ENCODE assay signal across 32 cellular contexts in genomic region chr2:168853471-168853870, GRCh38. TPM values are rescaled to one million over a fixed set of nuclear protein-coding genes. Genes with fewer than 3 reads are reported as not detected.
"Had no signal": no experiment of that assay in that cellular context is flagged by ENCODE, and none has a peak within 500 bp of the region (broad histone marks: within the 10 kb centered on the region; RNA-seq: fewer than 3 reads in every experiment).

No MANE protein-coding gene starts in this region.

- H3K27ac ChIP-seq: left lung, lower lobe of right lung, ovary, right atrium auricular region, right lobe of liver, skin epidermis, stomach, tibial nerve, upper lobe of left lung, vagina had no signal

- DNase-seq: hippocampal formation; kidney glomerular epithelial cell; left colon; left lung; lower lobe of right lung; mesendoderm; naive thymus-derived CD4-positive, alpha-beta T cell; ovary; right lobe of liver; stimulated activated CD4-positive, alpha-beta T cell treated with anti-CD3 and anti-CD28 coated beads, Interleukin-12 subunit alpha, Interleukin-12 subunit beta, amount 100 ng/mL, for 4 hours; stimulated activated CD4-positive, alpha-beta T cell treated with anti-CD3 and anti-CD28 coated beads, Interleukin-15, amount 100 ng/mL, for 24 hours; stimulated activated CD4-positive, alpha-beta T cell treated with anti-CD3 and anti-CD28 coated beads, Interleukin-2, amount 100 ng/mL, for 24 hours; stimulated activated CD4-positive, alpha-beta T cell treated with anti-CD3 and anti-CD28 coated beads, Interleukin-4, amount 100 ng/mL, for 1 hour; stimulated activated naive B cell treated with anti-CD40 and anti-IgM and Interleukin-4, amounts not matched to agents 10 μg/mL and 1 μg/mL and 100 μg/mL, for 72 hours; stimulated activated naive CD8-positive, alpha-beta T cell treated with anti-CD3 and anti-CD28 coated beads, Interleukin-15, Interleukin-2, amounts not matched to agents 100 U/mL and 50 U/mL, for 24 hours; stomach; upper lobe of left lung had no signal

- H3K27ac Mint-ChIP-seq: mesothelial cell of epicardium; naive thymus-derived CD4-positive, alpha-beta T cell; natural killer cell treated with Interleukin-12 subunit alpha and Interleukin-12 subunit beta and Interleukin-15 and Interleukin-18, amount 100 ng/mL, for 72 hours; progenitor cell of endocrine pancreas; stimulated activated naive B cell treated with anti-CD40 and anti-IgM and Interleukin-4, amounts not matched to agents 10 μg/mL and 1 μg/mL and 100 μg/mL, for 72 hours had no signal

- H3K4me3 ChIP-seq: left lung, lower lobe of right lung, ovary, right atrium auricular region, right lobe of liver, skin epidermis, stomach, tibial nerve, upper lobe of left lung, vagina had no signal

- H3K4me3 Mint-ChIP-seq: mesothelial cell of epicardium; naive thymus-derived CD4-positive, alpha-beta T cell; natural killer cell treated with Interleukin-12 subunit alpha and Interleukin-12 subunit beta and Interleukin-15 and Interleukin-18, amount 100 ng/mL, for 72 hours; stimulated activated naive B cell treated with anti-CD40 and anti-IgM and Interleukin-4, amounts not matched to agents 10 μg/mL and 1 μg/mL and 100 μg/mL, for 72 hours had no signal

- H3K4me1 ChIP-seq: lower lobe of right lung, right atrium auricular region, tibial nerve, vagina had no signal

- H3K9me3 Mint-ChIP-seq: natural killer cell treated with Interleukin-12 subunit alpha and Interleukin-12 subunit beta and Interleukin-15 and Interleukin-18, amount 100 ng/mL, for 72 hours; stimulated activated naive B cell treated with anti-CD40 and anti-IgM and Interleukin-4, amounts not matched to agents 10 μg/mL and 1 μg/mL and 100 μg/mL, for 72 hours had no signal

- ATAC-seq: left colon; left lung; lower lobe of right lung; naive thymus-derived CD4-positive, alpha-beta T cell; natural killer cell treated with Interleukin-12 subunit alpha and Interleukin-12 subunit beta and Interleukin-15 and Interleukin-18, amount 100 ng/mL, for 72 hours; right lobe of liver; stimulated activated naive B cell treated with anti-CD40 and anti-IgM and Interleukin-4, amounts not matched to agents 10 μg/mL and 1 μg/mL and 100 μg/mL, for 72 hours; stimulated activated naive CD8-positive, alpha-beta T cell treated with anti-CD3 and anti-CD28 coated beads, Interleukin-15, Interleukin-2, amounts not matched to agents 100 U/mL and 50 U/mL, for 24 hours had no signal

- FAIRE-seq: keratinocyte had no signal

- H3K36me3 ChIP-seq: ovary, right atrium auricular region, right lobe of liver, tibial nerve, vagina had no signal

- H3K27me3 Mint-ChIP-seq: naive thymus-derived CD4-positive, alpha-beta T cell; natural killer cell treated with Interleukin-12 subunit alpha and Interleukin-12 subunit beta and Interleukin-15 and Interleukin-18, amount 100 ng/mL, for 72 hours; progenitor cell of endocrine pancreas; stimulated activated naive B cell treated with anti-CD40 and anti-IgM and Interleukin-4, amounts not matched to agents 10 μg/mL and 1 μg/mL and 100 μg/mL, for 72 hours had no signal

- H3K9me3 ChIP-seq: left lung, lower lobe of right lung, ovary, right atrium auricular region, right lobe of liver, stomach, tibial nerve, upper lobe of left lung, vagina had no signal

- H3K4me1 Mint-ChIP-seq: stimulated activated naive B cell treated with anti-CD40 and anti-IgM and Interleukin-4, amounts not matched to agents 10 μg/mL and 1 μg/mL and 100 μg/mL, for 72 hours had no signal

- H3K27me3 ChIP-seq: left lung, ovary, right atrium auricular region, right lobe of liver, stomach, tibial nerve, upper lobe of left lung, vagina had no signal

RNA-seq across cellular contexts. Expression of gene SPC25, which starts 36.8 kb away (rescaled TPM):
- total RNA-seq: tibial nerve, vagina had no signal
- polyA plus RNA-seq: naive thymus-derived CD4-positive, alpha-beta T cell had no signal

RNA-seq across cellular contexts. Expression of gene G6PC2, which starts 47.6 kb away (rescaled TPM):
- total RNA-seq: left lung; liver; lower lobe of right lung; mesothelial cell of epicardium; mononuclear cell; naive thymus-derived CD4-positive, alpha-beta T cell; natural killer cell treated with Interleukin-12 subunit alpha and Interleukin-12 subunit beta and Interleukin-15 and Interleukin-18, amount 100 ng/mL, for 72 hours; omental fat pad; progenitor cell of endocrine pancreas; pulmonary artery endothelial cell; renal cortical epithelial cell; right atrium auricular region; right lobe of liver; tibial nerve; upper lobe of left lung; urinary bladder; vagina had no signal
- polyA plus RNA-seq: keratinocyte; liver; naive thymus-derived CD4-positive, alpha-beta T cell; neural cell; ovary; stomach; urinary bladder had no signal

RNA-seq across cellular contexts. Expression of gene NOSTRIN, which starts 51.0 kb away (rescaled TPM):
- total RNA-seq: natural killer cell treated with Interleukin-12 subunit alpha and Interleukin-12 subunit beta and Interleukin-15 and Interleukin-18, amount 100 ng/mL, for 72 hours had no signal
- polyA plus RNA-seq: keratinocyte; naive thymus-derived CD4-positive, alpha-beta T cell; neural cell had no signal
